ENCODE assay signal across 12 cellular contexts in the genomic region with DNA sequence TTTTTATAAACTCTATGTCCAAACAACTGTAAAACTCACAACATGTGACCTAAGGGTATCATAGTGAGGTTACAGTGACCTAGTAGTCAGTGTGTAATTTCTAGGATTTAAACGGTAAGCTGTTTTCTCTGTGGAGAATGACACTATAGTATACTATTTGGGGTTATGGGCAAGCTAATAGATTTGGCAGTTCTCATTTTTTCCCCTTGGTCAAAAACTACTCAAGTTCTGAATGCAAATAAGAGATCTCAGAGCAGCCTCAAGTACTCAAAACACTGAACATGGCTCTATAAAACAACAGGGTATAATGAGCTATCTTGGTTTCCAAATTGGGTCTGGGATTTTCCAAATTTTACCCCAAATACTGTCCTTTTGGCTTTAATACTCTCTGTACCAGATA.
DNase-seq lines count a peak whose midpoint lies in the region; ATAC-seq and TF ChIP-seq lines count a peak whose summit lies in the region.
"Had no signal": no experiment of that assay in that cellular context is flagged by ENCODE, and none has a peak within 500 bp of the region (broad histone marks: within the 10 kb centered on the region; RNA-seq: fewer than 3 reads in every experiment).

No MANE protein-coding gene starts in this region.

- H3K27ac ChIP-seq in breast epithelium (peak overlapping the region; percentile 48 to 51), mesodermal cell (ENCODE audit: low read depth, low read length, severe bottlenecking) (peak overlapping the region; percentile 98)
- H3K27ac ChIP-seq: SJCRH30 had no signal

- WGBS in mesodermal cell (ENCODE audit: insufficient coverage in 2 of 2), 2 experiments: no CpG with 5 or more reads among the region's 1 CpG

- intact Hi-C loops in breast epithelium (cut with DNase I; ENCODE audit: low total_unique reads): no loop called here

- H3K27me3 ChIP-seq in breast epithelium: no peaks in the 10 kb centered on the region
- H3K27me3 ChIP-seq: BE2C, SJCRH30, tibial artery had no signal

- H3K4me1 ChIP-seq in breast epithelium (peaks cover 0 to 8% of the 10 kb centered on the region in 2 donors), mesodermal cell (ENCODE audit: control insufficient read depth, insufficient read depth, low read length, poor library complexity, severe bottlenecking) (peaks cover 12% of the 10 kb centered on the region)
- H3K4me1 ChIP-seq: BE2C, SJCRH30 had no signal

- H3K9me3 ChIP-seq in breast epithelium: peaks cover 0 to 4% of the 10 kb centered on the region in 2 donors
- peaks cover 18% of the 10 kb centered on the region for H3K9me3 ChIP-seq in mesodermal cell (ENCODE audit: control insufficient read depth, low read length)
- H3K9me3 ChIP-seq: BE2C, tibial artery had no signal

- no peak for TF ChIP-seq CTCF in AG10803 (conservative IDR thresholded peaks at IDR 0.05; ENCODE audit: low read length)
- TF ChIP-seq CTCF in breast epithelium (IDR thresholded peaks at IDR 0.05): no peak

- no peak overlapping the region for H3K4me3 ChIP-seq in AG10803 (ENCODE audit: low read length)
- H3K4me3 ChIP-seq in breast epithelium: no peak overlapping the region
- no peak overlapping the region for H3K4me3 ChIP-seq in mesodermal cell (ENCODE audit: extremely low read depth, insufficient read depth, low read length, poor library complexity, severe bottlenecking)
- H3K4me3 ChIP-seq: tibial artery had no signal

- H3K36me3 ChIP-seq in breast epithelium (no peaks in the 10 kb centered on the region), mesodermal cell (ENCODE audit: control insufficient read depth, insufficient read depth, low read length) (no peaks in the 10 kb centered on the region)
- H3K36me3 ChIP-seq: BE2C, SJCRH30, tibial artery had no signal

- TF ChIP-seq POLR2A in breast epithelium (IDR thresholded peaks at IDR 0.05): no peak

- DNase-seq in AG10803 (ENCODE audit: low read depth): peak; percentile 12
- no peak for DNase-seq in breast epithelium (ENCODE audit: low spot score in 2 of 2)
- DNase-seq in MV-4-11 (lab: John Stamatoyannopoulos, UW): no peak
- DNase-seq: BE2C, NCI-H2227 treated with DMSO at 0.1 percent for 48 hours had no signal

- ATAC-seq in HG02981 (IDR thresholded peaks at IDR 0.05; ENCODE audit: unreplicated experiment) (peak; percentile 70), GM19023 (IDR thresholded peaks at IDR 0.05; ENCODE audit: unreplicated experiment) (no peak), HG03097 (IDR thresholded peaks at IDR 0.05; ENCODE audit: low FRiP score, unreplicated experiment) (no peak), HG03469 (IDR thresholded peaks at IDR 0.05; ENCODE audit: unreplicated experiment) (no peak)
